ENCODE assay signal across 1 cellular context in genomic region chr9:130283514-130284248, GRCh38.
TF ChIP-seq lines count a peak whose summit lies in the region.

No MANE protein-coding gene starts in this region.

TF ChIP-seq in WTC11, 78 proteins besides CTCF, POLR2A, EP300 and RAD21 (continued from another document):
- TF ChIP-seq ZSCAN18 (CRISPR knock-in tag; IDR thresholded peaks at IDR 0.05) = no peak
- TF ChIP-seq AFF4 (CRISPR knock-in tag; IDR thresholded peaks at IDR 0.05; ENCODE audit: borderline replicate concordance) = no peak
- TF ChIP-seq ELF4 (CRISPR knock-in tag; IDR thresholded peaks at IDR 0.05; ENCODE audit: low read depth) = no peak
- TF ChIP-seq ZBTB21 (CRISPR knock-in tag; IDR thresholded peaks at IDR 0.05; ENCODE audit: borderline replicate concordance) = no peak
- TF ChIP-seq IRF2 (CRISPR knock-in tag; IDR thresholded peaks at IDR 0.05; ENCODE audit: borderline replicate concordance, low read depth) = no peak
- no peak for TF ChIP-seq NR1H2 (CRISPR knock-in tag; IDR thresholded peaks at IDR 0.05)
- no peak for TF ChIP-seq FOXP1 (CRISPR knock-in tag; IDR thresholded peaks at IDR 0.05; ENCODE audit: borderline replicate concordance)
- TF ChIP-seq MAX (CRISPR knock-in tag; IDR thresholded peaks at IDR 0.05) = no peak
- no peak for TF ChIP-seq MYBL2 (CRISPR knock-in tag; IDR thresholded peaks at IDR 0.05)
- no peak for TF ChIP-seq ZMAT4 (CRISPR knock-in tag; IDR thresholded peaks at IDR 0.05)
- no peak for TF ChIP-seq ATF3 (CRISPR knock-in tag; conservative IDR thresholded peaks at IDR 0.05)
- no peak for TF ChIP-seq ZNF671 (CRISPR knock-in tag; IDR thresholded peaks at IDR 0.05)
- no peak for TF ChIP-seq TEAD4 (CRISPR knock-in tag; IDR thresholded peaks at IDR 0.05)
TF ChIP-seq in WTC11: peak in this region for 0.
